Comparison of ENCODE assay signal across 30 cellular contexts in the genomic region with DNA sequence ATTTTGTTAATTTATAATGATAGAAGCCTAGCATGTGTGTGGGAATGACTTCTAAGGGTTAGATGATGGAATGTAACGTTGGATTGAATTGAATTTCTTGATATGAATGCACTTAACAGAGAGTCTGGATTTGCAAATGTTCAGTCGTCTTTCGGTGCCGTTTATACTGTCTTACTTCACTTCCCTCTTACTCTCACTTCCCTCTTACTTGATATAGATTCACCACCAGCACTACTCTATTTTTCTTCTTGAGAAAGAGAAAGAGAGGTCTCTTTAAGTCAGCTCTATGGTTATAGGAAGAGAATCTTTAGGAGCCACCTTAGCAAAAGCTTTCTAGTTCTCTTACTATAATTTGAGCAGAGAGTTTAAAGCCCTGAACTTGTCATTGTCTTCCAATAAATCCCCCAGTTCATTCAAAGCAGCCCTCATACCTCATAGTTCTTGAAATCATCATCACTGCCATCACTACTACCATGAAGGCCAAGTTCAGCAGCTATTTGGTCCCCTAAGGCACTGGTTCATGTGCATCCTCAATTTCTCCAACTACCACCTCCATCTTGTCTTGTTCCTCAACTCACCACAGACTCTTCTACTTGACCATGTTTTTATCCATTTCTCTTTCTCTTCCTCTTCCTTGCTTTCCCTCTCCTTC.
DNase-seq lines count a peak whose midpoint lies in the region; ATAC-seq, FAIRE-seq and TF ChIP-seq lines count a peak whose summit lies in the region.
"Had no signal": no experiment of that assay in that cellular context is flagged by ENCODE, and none has a peak within 500 bp of the region (broad histone marks: within the 10 kb centered on the region; RNA-seq: fewer than 3 reads in every experiment).

No MANE protein-coding gene starts in this region.

- H3K4me1 ChIP-seq in PC-9 (replicated peaks; ENCODE audit: insufficient read depth): no peaks in the 10 kb centered on the region
- H3K4me1 ChIP-seq: adrenal gland, SJSA1, tibial nerve had no signal

- no peak overlapping the region for H2AFZ ChIP-seq in PC-9
- H2AFZ ChIP-seq: GM23338, neural progenitor cell had no signal

- TF ChIP-seq POLR2A in GM12891 (IDR thresholded peaks at IDR 0.05; ENCODE audit: low read depth, low read length): no peak

- no peaks in the 10 kb centered on the region for H3K9me3 ChIP-seq in PC-9 (ENCODE audit: insufficient read depth, low read depth)
- H3K9me3 ChIP-seq: adrenal gland, heart right ventricle, SJSA1, tibial nerve had no signal

- H4K20me1 ChIP-seq in PC-9 (ENCODE audit: insufficient read depth): no peaks in the 10 kb centered on the region

- CTCF ChIA-PET in PC-9 (lab: Charles Lee): no interaction called here

- peaks cover 7 to 20% of the 10 kb centered on the region in 2 donors for H3K9me3 Mint-ChIP-seq in effector memory CD8-positive, alpha-beta T cell
- H3K9me3 Mint-ChIP-seq: activated CD4-positive, alpha-beta memory T cell treated with anti-CD3 and anti-CD28 coated beads, Interleukin-2, amount 10 ng/mL, durations not matched to agents 7 days and 5 days; dendritic cell treated with granulocyte-macrophage colony-stimulating factor and Interleukin-4, amounts not matched to agents 40 ng/mL and 50 ng/mL, for 4 days; GM23338 had no signal

- POLR2A ChIA-PET in PC-9 (lab: Charles Lee; ENCODE audit: unreplicated experiment): no interaction called here

- no peaks in the 10 kb centered on the region for H3K4me1 Mint-ChIP-seq in effector memory CD8-positive, alpha-beta T cell (ENCODE audit: low read depth in 2 of 2)
- H3K4me1 Mint-ChIP-seq: activated CD4-positive, alpha-beta memory T cell treated with anti-CD3 and anti-CD28 coated beads, Interleukin-2, amount 10 ng/mL, durations not matched to agents 7 days and 5 days; CD4-positive, alpha-beta memory T cell; stimulated activated naive CD8-positive, alpha-beta T cell treated with anti-CD3 and anti-CD28 coated beads, Interleukin-15, amount 100 ng/mL, for 72 hours; T-helper 17 cell had no signal

- no peak overlapping the region for H3K27ac Mint-ChIP-seq in effector memory CD8-positive, alpha-beta T cell
- H3K27ac Mint-ChIP-seq: activated CD4-positive, alpha-beta memory T cell treated with anti-CD3 and anti-CD28 coated beads, Interleukin-2, amount 10 ng/mL, durations not matched to agents 7 days and 5 days; CD4-positive, alpha-beta memory T cell; dendritic cell treated with granulocyte-macrophage colony-stimulating factor and Interleukin-4, amounts not matched to agents 40 ng/mL and 50 ng/mL, for 4 days; GM23338; neural progenitor cell; progenitor cell of endocrine pancreas; stimulated activated naive CD8-positive, alpha-beta T cell treated with anti-CD3 and anti-CD28 coated beads, Interleukin-15, amount 100 ng/mL, for 72 hours; T-helper 17 cell had no signal

- no peaks in the 10 kb centered on the region for H3K27me3 Mint-ChIP-seq in effector memory CD8-positive, alpha-beta T cell
- H3K27me3 Mint-ChIP-seq: activated CD4-positive, alpha-beta memory T cell treated with anti-CD3 and anti-CD28 coated beads, Interleukin-2, amount 10 ng/mL, durations not matched to agents 7 days and 5 days; CD4-positive, alpha-beta memory T cell; stimulated activated naive CD8-positive, alpha-beta T cell treated with anti-CD3 and anti-CD28 coated beads, Interleukin-15, amount 100 ng/mL, for 72 hours; T-helper 17 cell had no signal

- no peak overlapping the region for H3K27ac ChIP-seq in PC-9
- H3K27ac ChIP-seq: adrenal gland, heart right ventricle, neural progenitor cell, SJSA1, tibial nerve had no signal

- no peak overlapping the region for H3K4me3 ChIP-seq in PC-9
- H3K4me3 ChIP-seq: adrenal gland, GM23338, heart right ventricle, mucosa of descending colon, neural progenitor cell, SJSA1, tibial nerve had no signal

- H3K4me2 ChIP-seq in PC-9: no peak overlapping the region
- H3K4me2 ChIP-seq: GM23338, neural progenitor cell had no signal

- intact Hi-C loops in left colon (cut with DNase I, micrococcal nuclease) (no loop called here), PC-9 (cut with micrococcal nuclease; ENCODE audit: unreplicated experiment) (no loop called here)

- no peak for TF ChIP-seq CTCF in PC-9 (conservative IDR thresholded peaks at IDR 0.05)

- DNase-seq in GM12891 (ENCODE audit: insufficient read length, low spot score): no peak
- DNase-seq in NAMALWA (ENCODE audit: low spot score): peak; percentile 41
- DNase-seq in globus pallidus (ENCODE audit: low spot score): peak; percentile 11
- DNase-seq in left colon: no peak
- no peak for DNase-seq in effector memory CD8-positive, alpha-beta T cell
- DNase-seq in PC-9: no peak
- DNase-seq: activated CD4-positive, alpha-beta memory T cell treated with anti-CD3 and anti-CD28 coated beads, Interleukin-2, amount 10 ng/mL, durations not matched to agents 7 days and 5 days; activated T-cell treated with anti-CD3 and anti-CD28 coated beads for 4 hours; adrenal gland; CD4-positive, alpha-beta memory T cell; heart right ventricle; left ventricle myocardium superior; mucosa of descending colon; NCI-H146; NCI-H2171 treated with DMSO at 0.1 percent for 48 hours; NCI-H526 treated with DMSO at 0.1 percent for 48 hours; stimulated activated naive CD8-positive, alpha-beta T cell treated with anti-CD3 and anti-CD28 coated beads, Interleukin-15, amount 100 ng/mL, for 72 hours; T-helper 17 cell had no signal

- no peak overlapping the region for H3K4me3 Mint-ChIP-seq in effector memory CD8-positive, alpha-beta T cell
- H3K4me3 Mint-ChIP-seq: activated CD4-positive, alpha-beta memory T cell treated with anti-CD3 and anti-CD28 coated beads, Interleukin-2, amount 10 ng/mL, durations not matched to agents 7 days and 5 days; CD4-positive, alpha-beta memory T cell; dendritic cell treated with granulocyte-macrophage colony-stimulating factor and Interleukin-4, amounts not matched to agents 40 ng/mL and 50 ng/mL, for 4 days; GM23338; neural progenitor cell; stimulated activated naive CD8-positive, alpha-beta T cell treated with anti-CD3 and anti-CD28 coated beads, Interleukin-15, amount 100 ng/mL, for 72 hours; T-helper 17 cell had no signal

- H3K9me2 ChIP-seq in PC-9 (ENCODE audit: insufficient read depth): no peaks in the 10 kb centered on the region

- H3K79me2 ChIP-seq in PC-9 (ENCODE audit: low read depth): no peaks in the 10 kb centered on the region

- no TSS peak for BruUV-seq in PC-9 (replicated peaks; lab: Mats Ljungman, UMichigan)

- H3F3A ChIP-seq in PC-9 (ENCODE audit: insufficient read depth, low read depth): no peaks in the 10 kb centered on the region

- H3K36me3 ChIP-seq in PC-9 (ENCODE audit: low read depth): no peaks in the 10 kb centered on the region
- H3K36me3 ChIP-seq: adrenal gland, heart right ventricle, neural progenitor cell, SJSA1, tibial nerve had no signal

- peak; percentile 38 for FAIRE-seq in GM12891 (lab: Jason Lieb, UNC)
- FAIRE-seq: bronchial epithelial cell, endothelial cell of umbilical vein, GM12892, HepG2 had no signal

- H3K36me3 Mint-ChIP-seq in effector memory CD8-positive, alpha-beta T cell (ENCODE audit: insufficient read depth): no peaks in the 10 kb centered on the region
- H3K36me3 Mint-ChIP-seq: CD4-positive, alpha-beta memory T cell; neural progenitor cell had no signal

- peak; percentile 89 for ATAC-seq in GM21526 (IDR thresholded peaks at IDR 0.05; ENCODE audit: low FRiP score, unreplicated experiment)
- ATAC-seq in left colon: no peak
- ATAC-seq in effector memory CD8-positive, alpha-beta T cell (replicated peaks): no peak
- ATAC-seq in HG03039 (IDR thresholded peaks at IDR 0.05; ENCODE audit: unreplicated experiment): no peak
- ATAC-seq: GM23338; heart right ventricle; HepG2; left ventricle myocardium superior; mucosa of descending colon; stimulated activated naive CD8-positive, alpha-beta T cell treated with anti-CD3 and anti-CD28 coated beads, Interleukin-15, amount 100 ng/mL, for 72 hours; T-helper 17 cell had no signal

- H3K27me3 ChIP-seq in PC-9 (ENCODE audit: insufficient read depth, low read depth): no peaks in the 10 kb centered on the region
- H3K27me3 ChIP-seq: adrenal gland, heart right ventricle, neural progenitor cell, SJSA1, tibial nerve had no signal

TF ChIP-seq in GM12891, 5 proteins besides CTCF, POLR2A, EP300 and RAD21:
- TF ChIP-seq SPI1 (IDR thresholded peaks at IDR 0.05; ENCODE audit: low read depth, low read length) (peak; percentile 78), POU2F2 (IDR thresholded peaks at IDR 0.05; ENCODE audit: low read depth, low read length) (no peak)

Comparison
In these comparisons a context has a peak if more than half of its experiments do, and no peak if none do; other contexts are left out.
1. DNase-seq: peak in NAMALWA (single experiment) and globus pallidus (single experiment); none in GM12891 (single experiment), left colon (0 of 2), effector memory CD8-positive, alpha-beta T cell (0 of 3) and PC-9 (0 of 2).